Comparison of ENCODE assay signal across 8 cellular contexts in genomic region chr5:160508780-160509361, GRCh38.
DNase-seq lines count a peak whose midpoint lies in the region; TF ChIP-seq lines count a peak whose summit lies in the region.

No MANE protein-coding gene starts in this region.

- H3K9me3 ChIP-seq in ovary = no peaks in the 10 kb centered on the region

- no peak for TF ChIP-seq EP300 in ovary (IDR thresholded peaks at IDR 0.05)

- H3K27me3 ChIP-seq in H7 (ENCODE audit: control insufficient read depth, insufficient read depth, low read length) (no peaks in the 10 kb centered on the region), ovary (no peaks in the 10 kb centered on the region)

- H3K36me3 ChIP-seq in H7 (replicated peaks; ENCODE audit: control insufficient read depth, insufficient read depth, low read length) = no peaks in the 10 kb centered on the region
- H3K36me3 ChIP-seq in ovary = no peaks in the 10 kb centered on the region

- CTCF ChIA-PET in GM10248 (lab: Yijun Ruan, JAX) = interaction anchor here (0.7 to 3.9 kb wide), 25 partner anchors 8 to 1027 kb away, joined by 3 to 48 read pairs (median 4); partner anchors contain the start of gene PTTG1

- intact Hi-C loops in ovary (cut with DNase I) = no loop called here

- no peaks in the 10 kb centered on the region for H3K4me1 ChIP-seq in ovary (ENCODE audit: insufficient read depth)

- H3K27ac ChIP-seq in ovary = no peak overlapping the region

- 2% methylated on average over 9 of the region's 9 CpGs for WGBS in ovary, 3 donors

- DNase-seq in GM10248 (ENCODE audit: extremely low spot score) (peak; percentile 77), H7 (peak; percentile 65), SIG-M5 (lab: John Stamatoyannopoulos, UW) (peak; percentile 32), foreskin melanocyte (peak; percentile 81), ovary (peak in 2 of 5 donors; percentile 17 to 32), NCI-H128 (lab: John Stamatoyannopoulos, UW; ENCODE audit: unreplicated experiment) (no peak)
- DNase-seq in activated gamma-delta T cell treated with anti-CD3 and anti-CD28 coated beads, Interleukin-2, amount 50 U/mL, for 16 hours (ENCODE audit: low read depth) = peak; percentile 51

- no peak for TF ChIP-seq POLR2A in ovary (IDR thresholded peaks at IDR 0.05)

- H3K4me3 ChIP-seq in H7 (ENCODE audit: insufficient read depth, low read depth, low read length) = no peak overlapping the region
- H3K4me3 ChIP-seq in ovary = no peak overlapping the region

- TF ChIP-seq CTCF in GM10248 (IDR thresholded peaks at IDR 0.05; ENCODE audit: control extremely low read depth, extremely low read depth, low read depth, missing control alignments) (peak; percentile 89), LNCAP (IDR thresholded peaks at IDR 0.05) (peak; percentile 74), ovary (IDR thresholded peaks at IDR 0.05) (peak; percentile 38 to 65 (median 43))

- POLR2A ChIA-PET in GM10248 (lab: Yijun Ruan, JAX) = no interaction called here
